ENCODE assay signal across 8 cellular contexts in genomic region chr10:63264852-63265617, GRCh38.
DNase-seq lines count a peak whose midpoint lies in the region; ATAC-seq, FAIRE-seq and TF ChIP-seq lines count a peak whose summit lies in the region.

No MANE protein-coding gene starts in this region.

- H3K36me3 Mint-ChIP-seq in activated T-cell treated with anti-CD3 and anti-CD28 coated beads, Interleukin-2, amount 50 U/mL, for 24 hours (ENCODE audit: low read depth), result peaks cover 51% of the 10 kb centered on the region

- H3K4me1 Mint-ChIP-seq in activated T-cell treated with anti-CD3 and anti-CD28 coated beads, Interleukin-2, amount 50 U/mL, for 24 hours (ENCODE audit: low read depth), result peaks cover 37% of the 10 kb centered on the region

- peak; percentile 87 for FAIRE-seq in pancreas (lab: Jason Lieb, UNC)

- ATAC-seq in pancreas, result peak in 3 of 4 donors; percentile 28 to 36 (median 30)
- no peak for ATAC-seq in HG02763 (IDR thresholded peaks at IDR 0.05; ENCODE audit: unreplicated experiment)
- no peak for ATAC-seq in HG03521 (IDR thresholded peaks at IDR 0.05; ENCODE audit: unreplicated experiment)

- 0 to 2% methylated on average over 5 of the region's 5 CpGs for WGBS in pancreas, 2 donors

- no peak for TF ChIP-seq CTCF in cardiac muscle cell (IDR thresholded peaks at IDR 0.05; ENCODE audit: low read depth, low read length)
- no peak for TF ChIP-seq CTCF in pancreas (IDR thresholded peaks at IDR 0.05)

- H3K9me3 ChIP-seq in cardiac muscle cell (ENCODE audit: low read depth) (no peaks in the 10 kb centered on the region), pancreas (no peaks in the 10 kb centered on the region)

- H3K27me3 ChIP-seq in cardiac muscle cell (no peaks in the 10 kb centered on the region), pancreas (no peaks in the 10 kb centered on the region)

- H3K9me3 Mint-ChIP-seq in activated T-cell treated with anti-CD3 and anti-CD28 coated beads, Interleukin-2, amount 50 U/mL, for 24 hours, result no peaks in the 10 kb centered on the region

- peak overlapping the region; percentile 97 for H3K27ac Mint-ChIP-seq in activated T-cell treated with anti-CD3 and anti-CD28 coated beads, Interleukin-2, amount 50 U/mL, for 24 hours

- peak overlapping the region; percentile 85 for H3K4me3 ChIP-seq in cardiac muscle cell
- H3K4me3 ChIP-seq in pancreas, result peak overlapping the region; percentile 5 to 56 (median 37)

- H3K4me3 Mint-ChIP-seq in activated T-cell treated with anti-CD3 and anti-CD28 coated beads, Interleukin-2, amount 50 U/mL, for 24 hours, result peak overlapping the region; percentile 95

- intact Hi-C loops in cardiac septum (cut with DNase I) (loop anchor here (5.0 kb wide), 3 partner anchors 202 to 447 kb away; partner anchors contain the start of genes JMJD1C and REEP3), pancreas (cut with DNase I) (no loop called here)

- H3K27ac ChIP-seq in cardiac muscle cell, result peak overlapping the region; percentile 99
- peak overlapping the region in 3 of 4 donors; percentile 35 to 99 (median 97) for H3K27ac ChIP-seq in pancreas

- DNase-seq in cardiac muscle cell (ENCODE audit: low read depth in 1 of 2, low spot score in 1 of 2) (peak; percentile 56 to 68), cardiac septum (ENCODE audit: low spot score) (no peak), NCI-H226 (peak; percentile 59), fibroblast of the conjunctiva (ENCODE audit: low read depth) (peak; percentile 58), pancreas (peak in 1 of 6 donors; percentile 44)
- DNase-seq in activated T-cell treated with anti-CD3 and anti-CD28 coated beads, Interleukin-2, amount 50 U/mL, for 24 hours, result no peak

- H3K36me3 ChIP-seq in cardiac muscle cell, result peaks cover 11% of the 10 kb centered on the region
- peaks cover 0 to 7% (median 0%) of the 10 kb centered on the region in 3 donors for H3K36me3 ChIP-seq in pancreas

- H3K4me1 ChIP-seq in cardiac muscle cell (ENCODE audit: low read depth) (peaks cover 27% of the 10 kb centered on the region), pancreas (peaks cover 12 to 35% (median 17%) of the 10 kb centered on the region in 3 donors)

- H3K27me3 Mint-ChIP-seq in activated T-cell treated with anti-CD3 and anti-CD28 coated beads, Interleukin-2, amount 50 U/mL, for 24 hours, result no peaks in the 10 kb centered on the region

Comparison
In these comparisons a context has a peak if more than half of its experiments do, and no peak if none do; other contexts are left out.
1. DNase-seq: peak in cardiac muscle cell (2 of 2), NCI-H226 (single experiment) and fibroblast of the conjunctiva (single experiment); none in cardiac septum (single experiment) and activated T-cell treated with anti-CD3 and anti-CD28 coated beads, Interleukin-2, amount 50 U/mL, for 24 hours (single experiment).
2. ATAC-seq: peak in pancreas (3 of 4); none in HG02763 (single experiment) and HG03521 (single experiment).